1 cellular context compared by ENCODE assay signal in the genomic region with DNA sequence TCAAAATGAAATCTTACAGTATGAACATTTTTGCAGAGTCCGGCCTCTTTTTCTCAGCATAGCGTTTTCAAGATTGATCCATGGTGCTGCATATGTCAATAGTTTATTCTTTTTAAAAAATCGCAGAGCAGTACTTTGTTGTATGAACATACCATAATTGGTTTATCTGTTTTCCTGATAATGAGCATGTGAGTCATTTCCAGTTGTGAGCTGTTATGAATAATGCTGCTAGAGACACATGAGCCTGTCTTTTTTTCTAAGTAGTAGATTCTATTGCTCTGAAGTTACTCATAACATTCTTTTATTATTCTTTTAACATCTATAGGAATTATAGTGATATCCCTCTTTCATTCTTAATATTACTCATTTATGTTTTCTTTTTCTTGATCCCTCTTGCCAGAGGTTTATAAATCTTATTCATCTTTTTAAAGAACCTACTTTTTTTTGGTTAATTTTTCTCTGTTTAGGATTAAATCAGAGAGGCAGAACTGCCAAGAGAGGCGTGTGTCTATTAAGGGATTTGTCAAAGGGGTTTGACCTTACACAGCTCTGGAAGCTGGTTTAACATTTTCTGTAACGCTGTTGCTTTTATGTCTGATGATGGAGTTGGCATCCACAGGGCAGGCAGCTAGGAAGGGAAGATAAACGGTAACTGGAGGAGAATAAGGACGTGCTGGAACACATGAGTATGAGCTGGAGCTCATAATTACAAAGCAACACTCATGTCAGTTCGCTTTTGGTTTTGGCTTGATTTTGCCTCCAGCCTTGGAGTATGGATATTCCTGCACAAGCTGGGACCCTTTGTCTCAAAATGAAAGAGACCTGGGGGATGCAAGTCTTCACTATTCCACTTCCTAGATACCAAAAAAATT.
TF ChIP-seq lines count a peak whose summit lies in the region.

No MANE protein-coding gene starts in this region.

TF ChIP-seq in K562, 482 proteins besides CTCF, POLR2A, EP300 and RAD21:
- TF ChIP-seq FOSL1 (tag; conservative IDR thresholded peaks at IDR 0.05) (peak; percentile 84), NRF1 (conservative IDR thresholded peaks at IDR 0.05 in 1 of 2, IDR thresholded peaks at IDR 0.05 in 1 of 2) (no peak), TRIM28 (IDR thresholded peaks at IDR 0.05) (no peak), EGR1 (conservative IDR thresholded peaks at IDR 0.05) (no peak), SRF (CRISPR knock-in tag; IDR thresholded peaks at IDR 0.05) (no peak), ZNF695 (CRISPR knock-in tag; IDR thresholded peaks at IDR 0.05) (no peak), GTF2F1 (IDR thresholded peaks at IDR 0.05; ENCODE audit: low read depth, low read length) (no peak), SMAD3 (CRISPR knock-in tag; conservative IDR thresholded peaks at IDR 0.05) (no peak), BCL6 (CRISPR knock-in tag; IDR thresholded peaks at IDR 0.05) (no peak), JUND (IDR thresholded peaks at IDR 0.05; ENCODE audit: borderline replicate concordance, low read depth, low read length) (peak; percentile 48; the same call in 1 of the 2 replicates), JUND (tag; IDR thresholded peaks at IDR 0.05; ENCODE audit: borderline replicate concordance, low read depth, low read length) (no peak), MEF2A (IDR thresholded peaks at IDR 0.05; ENCODE audit: control insufficient read depth, low read depth, low read length) (no peak)
- TF ChIP-seq, protein P1, sequence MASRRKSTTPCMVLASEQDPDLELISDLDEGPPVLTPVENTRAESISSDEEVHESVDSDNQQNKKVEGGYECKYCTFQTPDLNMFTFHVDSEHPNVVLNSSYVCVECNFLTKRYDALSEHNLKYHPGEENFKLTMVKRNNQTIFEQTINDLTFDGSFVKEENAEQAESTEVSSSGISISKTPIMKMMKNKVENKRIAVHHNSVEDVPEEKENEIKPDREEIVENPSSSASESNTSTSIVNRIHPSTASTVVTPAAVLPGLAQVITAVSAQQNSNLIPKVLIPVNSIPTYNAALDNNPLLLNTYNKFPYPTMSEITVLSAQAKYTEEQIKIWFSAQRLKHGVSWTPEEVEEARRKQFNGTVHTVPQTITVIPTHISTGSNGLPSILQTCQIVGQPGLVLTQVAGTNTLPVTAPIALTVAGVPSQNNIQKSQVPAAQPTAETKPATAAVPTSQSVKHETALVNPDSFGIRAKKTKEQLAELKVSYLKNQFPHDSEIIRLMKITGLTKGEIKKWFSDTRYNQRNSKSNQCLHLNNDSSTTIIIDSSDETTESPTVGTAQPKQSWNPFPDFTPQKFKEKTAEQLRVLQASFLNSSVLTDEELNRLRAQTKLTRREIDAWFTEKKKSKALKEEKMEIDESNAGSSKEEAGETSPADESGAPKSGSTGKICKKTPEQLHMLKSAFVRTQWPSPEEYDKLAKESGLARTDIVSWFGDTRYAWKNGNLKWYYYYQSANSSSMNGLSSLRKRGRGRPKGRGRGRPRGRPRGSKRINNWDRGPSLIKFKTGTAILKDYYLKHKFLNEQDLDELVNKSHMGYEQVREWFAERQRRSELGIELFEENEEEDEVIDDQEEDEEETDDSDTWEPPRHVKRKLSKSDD (conservative IDR thresholded peaks at IDR 0.05; ENCODE audit: low read length): no peak
- TF ChIP-seq, protein P2, sequence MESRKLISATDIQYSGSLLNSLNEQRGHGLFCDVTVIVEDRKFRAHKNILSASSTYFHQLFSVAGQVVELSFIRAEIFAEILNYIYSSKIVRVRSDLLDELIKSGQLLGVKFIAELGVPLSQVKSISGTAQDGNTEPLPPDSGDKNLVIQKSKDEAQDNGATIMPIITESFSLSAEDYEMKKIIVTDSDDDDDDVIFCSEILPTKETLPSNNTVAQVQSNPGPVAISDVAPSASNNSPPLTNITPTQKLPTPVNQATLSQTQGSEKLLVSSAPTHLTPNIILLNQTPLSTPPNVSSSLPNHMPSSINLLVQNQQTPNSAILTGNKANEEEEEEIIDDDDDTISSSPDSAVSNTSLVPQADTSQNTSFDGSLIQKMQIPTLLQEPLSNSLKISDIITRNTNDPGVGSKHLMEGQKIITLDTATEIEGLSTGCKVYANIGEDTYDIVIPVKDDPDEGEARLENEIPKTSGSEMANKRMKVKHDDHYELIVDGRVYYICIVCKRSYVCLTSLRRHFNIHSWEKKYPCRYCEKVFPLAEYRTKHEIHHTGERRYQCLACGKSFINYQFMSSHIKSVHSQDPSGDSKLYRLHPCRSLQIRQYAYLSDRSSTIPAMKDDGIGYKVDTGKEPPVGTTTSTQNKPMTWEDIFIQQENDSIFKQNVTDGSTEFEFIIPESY (CRISPR knock-in tag; IDR thresholded peaks at IDR 0.05): no peak
- TF ChIP-seq, protein P3, sequence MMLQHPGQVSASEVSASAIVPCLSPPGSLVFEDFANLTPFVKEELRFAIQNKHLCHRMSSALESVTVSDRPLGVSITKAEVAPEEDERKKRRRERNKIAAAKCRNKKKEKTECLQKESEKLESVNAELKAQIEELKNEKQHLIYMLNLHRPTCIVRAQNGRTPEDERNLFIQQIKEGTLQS (IDR thresholded peaks at IDR 0.05): peak; percentile 27; the same call in 1 of the 2 replicates
- TF ChIP-seq, protein P3 (CRISPR knock-in tag; conservative IDR thresholded peaks at IDR 0.05): no peak
TF ChIP-seq in K562: peak in this region for 3.
